In genomic region chr6:6003334-6004146, GRCh38 we compare ENCODE assay signal across 8 cellular contexts. TPM values are rescaled to one million over a fixed set of nuclear protein-coding genes. Genes with fewer than 3 reads are reported as not detected.
DNase-seq lines count a peak whose midpoint lies in the region; ATAC-seq and TF ChIP-seq lines count a peak whose summit lies in the region.

No MANE protein-coding gene starts in this region.

- H3K27me3 Mint-ChIP-seq in activated T-helper 17 cell treated with anti-CD3 and anti-CD28 coated beads, Interleukin-2, amount 50 U/mL, for 72 hours = peaks cover 66% of the 10 kb centered on the region

- DNase-seq in AG08396 (ENCODE audit: low spot score) (peak; percentile 20), HAP-1 (ENCODE audit: low spot score in 2 of 2) (peak in 1 of 2 experiments; percentile 61), erythroblast (lab: John Stamatoyannopoulos, UW) (no peak), NCI-H187 treated with DMSO at 0.1 percent for 48 hours (lab: John Stamatoyannopoulos, UW) (no peak)
- DNase-seq in stimulated activated CD8-positive, alpha-beta memory T cell treated with anti-CD3 and anti-CD28 coated beads, Interleukin-4, amount 100 ng/mL, for 48 hours = peak; percentile 52

- no peak for ATAC-seq in activated T-helper 17 cell treated with anti-CD3 and anti-CD28 coated beads, Interleukin-2, amount 50 U/mL, for 72 hours (replicated peaks)
- ATAC-seq in GM19395 (IDR thresholded peaks at IDR 0.05; ENCODE audit: unreplicated experiment) = no peak

- peak overlapping the region; percentile 52 for H3K27ac Mint-ChIP-seq in activated T-helper 17 cell treated with anti-CD3 and anti-CD28 coated beads, Interleukin-2, amount 50 U/mL, for 72 hours

- peak overlapping the region; percentile 85 for H3K4me3 Mint-ChIP-seq in activated T-helper 17 cell treated with anti-CD3 and anti-CD28 coated beads, Interleukin-2, amount 50 U/mL, for 72 hours

- TF ChIP-seq POLR2A in erythroblast (IDR thresholded peaks at IDR 0.05; ENCODE audit: low read length) = no peak

- in situ Hi-C loops in HAP-1 (cut with MboI; ENCODE audit: low sequenced_read_pairs) = no loop called here

- H3K4me1 ChIP-seq in HAP-1 (0 out of 2 replicates have a peak, but pooled peaks cover 4% of the 10 kb centered on the region), iPS-15b (ENCODE audit: control insufficient read depth, insufficient read depth, low read length) (peaks cover 25% of the 10 kb centered on the region)

- no peaks in the 10 kb centered on the region for H3K9me3 ChIP-seq in HAP-1
- H3K9me3 ChIP-seq in iPS-15b (ENCODE audit: control insufficient read depth, insufficient read depth, low read length) = no peaks in the 10 kb centered on the region

- peaks cover 46% of the 10 kb centered on the region for H3K4me1 Mint-ChIP-seq in activated T-helper 17 cell treated with anti-CD3 and anti-CD28 coated beads, Interleukin-2, amount 50 U/mL, for 72 hours

- H3K4me3 ChIP-seq in HAP-1 (peak overlapping the region; percentile 65), iPS-15b (ENCODE audit: low read depth, low read length) (peak overlapping the region; percentile 63)

- no peaks in the 10 kb centered on the region for H3K27me3 ChIP-seq in HAP-1 (ENCODE audit: low read depth)
- peaks cover 91% of the 10 kb centered on the region for H3K27me3 ChIP-seq in iPS-15b (ENCODE audit: control insufficient read depth, insufficient read depth, low read length)

- peaks cover 67% of the 10 kb centered on the region for H3K36me3 Mint-ChIP-seq in activated T-helper 17 cell treated with anti-CD3 and anti-CD28 coated beads, Interleukin-2, amount 50 U/mL, for 72 hours (ENCODE audit: low read depth)

- peaks cover 5% of the 10 kb centered on the region for H3K9me3 Mint-ChIP-seq in activated T-helper 17 cell treated with anti-CD3 and anti-CD28 coated beads, Interleukin-2, amount 50 U/mL, for 72 hours

- H3K9ac ChIP-seq in iPS-15b (ENCODE audit: low read depth, low read length) = no peak overlapping the region

- peaks cover 17% of the 10 kb centered on the region for H3K36me3 ChIP-seq in HAP-1 (replicated peaks)
- no peaks in the 10 kb centered on the region for H3K36me3 ChIP-seq in iPS-15b (ENCODE audit: control insufficient read depth, insufficient read depth, low read length)

RNA-seq across cellular contexts. Expression of gene NRN1, which starts 3.2 kb away (rescaled TPM):
- 10 to 100 TPM in 1 of 2 donors, 1 to 10 TPM in 1; 1.1 to 14.7 TPM for total RNA-seq in activated T-helper 17 cell treated with anti-CD3 and anti-CD28 coated beads, Interleukin-2, amount 50 U/mL, for 72 hours

Comparison
In these comparisons a context has a peak if more than half of its experiments do, and no peak if none do; other contexts are left out.
1. DNase-seq: peak in AG08396 (single experiment) and stimulated activated CD8-positive, alpha-beta memory T cell treated with anti-CD3 and anti-CD28 coated beads, Interleukin-4, amount 100 ng/mL, for 48 hours (single experiment); none in erythroblast (0 of 2) and NCI-H187 treated with DMSO at 0.1 percent for 48 hours (single experiment).